ENCODE assay signal across 8 cellular contexts in genomic region chr6:27809067-27809938, GRCh38.
DNase-seq lines count a peak whose midpoint lies in the region; ATAC-seq, FAIRE-seq and TF ChIP-seq lines count a peak whose summit lies in the region.

No MANE protein-coding gene starts in this region.

- no peak for TF ChIP-seq CTCF in GM12865 (IDR thresholded peaks at IDR 0.05; ENCODE audit: insufficient read depth, low read depth, low read length, missing control alignments)
- TF ChIP-seq CTCF in RWPE1 (conservative IDR thresholded peaks at IDR 0.05; ENCODE audit: low read depth), result no peak
- no peak for TF ChIP-seq CTCF in esophagus squamous epithelium (IDR thresholded peaks at IDR 0.05)
- TF ChIP-seq CTCF in gastrocnemius medialis (IDR thresholded peaks at IDR 0.05 in 4 of 5, conservative IDR thresholded peaks at IDR 0.05 in 1 of 5), result no peak

- CTCF ChIA-PET in RWPE1 (lab: Yijun Ruan, JAX), result interaction anchor here (0.6 kb wide), 1 partner anchor 20 kb away, joined by 5 read pairs; no protein-coding TSS in a partner anchor

- H3K27ac ChIP-seq in RWPE1 (peak overlapping the region; percentile 94), esophagus squamous epithelium (peak overlapping the region; percentile 93 to 97 (median 96)), gastrocnemius medialis (peak overlapping the region in 1 of 4 donors; percentile 68)

- intact Hi-C loops in esophagus squamous epithelium (cut with DNase I) (no loop called here), gastrocnemius medialis (cut with DNase I; ENCODE audit: low total_unique reads) (no loop called here)

- H3K4me1 ChIP-seq in esophagus squamous epithelium (peaks cover 5 to 64% (median 7%) of the 10 kb centered on the region in 3 donors), gastrocnemius medialis (peaks cover 3 to 17% of the 10 kb centered on the region in 2 donors)

- DNase-seq in GM12865 (ENCODE audit: low read depth), result peak; percentile 29
- no peak for DNase-seq in RWPE1 (ENCODE audit: low spot score)
- DNase-seq in esophagus squamous epithelium (lab: John Stamatoyannopoulos, UW), result no peak
- no peak for DNase-seq in gastrocnemius medialis
- no peak for DNase-seq in stimulated activated CD4-positive, alpha-beta T cell treated with anti-CD3 and anti-CD28 coated beads, Interleukin-12 subunit alpha, Interleukin-12 subunit beta, amount 100 ng/mL, for 4 hours
- no peak for DNase-seq in activated CD8-positive, alpha-beta memory T cell treated with anti-CD3 and anti-CD28 coated beads, Interleukin-2, amount 50 U/mL, for 4 hours
- DNase-seq in HTR-8/SVneo (ENCODE audit: insufficient read length, low spot score), result no peak

- TF ChIP-seq POLR2A in esophagus squamous epithelium (IDR thresholded peaks at IDR 0.05) (no peak), gastrocnemius medialis (IDR thresholded peaks at IDR 0.05) (no peak)

- H3K9me3 ChIP-seq in esophagus squamous epithelium, result no peaks in the 10 kb centered on the region
- H3K9me3 ChIP-seq in gastrocnemius medialis, result no peaks in the 10 kb centered on the region

- POLR2A ChIA-PET in RWPE1 (lab: Yijun Ruan, JAX; ENCODE audit: low non-redundant PET), result interaction anchor here (0.8 to 5.2 kb wide), 9 partner anchors 9 to 1766 kb away, joined by 3 to 24 read pairs (median 4); a partner anchor contains a TSS

- FAIRE-seq in HTR-8/SVneo (lab: Jason Lieb, UNC), result no peak

- ATAC-seq in gastrocnemius medialis, result no peak
- ATAC-seq in HG02973 (IDR thresholded peaks at IDR 0.05; ENCODE audit: unreplicated experiment), result no peak

- no peaks in the 10 kb centered on the region for H3K36me3 ChIP-seq in esophagus squamous epithelium
- H3K36me3 ChIP-seq in gastrocnemius medialis, result no peaks in the 10 kb centered on the region

- peak overlapping the region; percentile 53 for H3K4me3 ChIP-seq in GM12865 (ENCODE audit: low read depth, low read length)
- peak overlapping the region; percentile 66 to 80 (median 68) for H3K4me3 ChIP-seq in esophagus squamous epithelium
- peak overlapping the region; percentile 51 to 67 (median 60) for H3K4me3 ChIP-seq in gastrocnemius medialis

- 8 to 9% methylated on average over 7 of the region's 7 CpGs for WGBS in esophagus squamous epithelium, 2 donors

- in situ Hi-C loops in gastrocnemius medialis (cut with MboI; ENCODE audit: low sequenced_read_pairs in 4 of 4), result loop anchor here in 1 of 4 donors (25.0 kb wide), 1 partner anchor 1622 kb away; a partner anchor contains a TSS

- H3K27me3 ChIP-seq in esophagus squamous epithelium (peaks cover 0 to 7% (median 0%) of the 10 kb centered on the region in 4 donors), gastrocnemius medialis (peaks cover 68 to 89% (median 80%) of the 10 kb centered on the region in 3 donors)
